In genomic region chr18:36139251-36139650, GRCh38 we compare ENCODE assay signal across 13 cellular contexts.
"Had no signal": no experiment of that assay in that cellular context is flagged by ENCODE, and none has a peak within 500 bp of the region (broad histone marks: within the 10 kb centered on the region; RNA-seq: fewer than 3 reads in every experiment).

No MANE protein-coding gene starts in this region.

- H3K9me3 Mint-ChIP-seq: activated T-helper 2 cell treated with anti-CD3 and anti-CD28 coated beads, Interferon-gamma antibody, Interleukin-2, Interleukin-4, amounts not matched to agents 10 μg/mL and 5 μg/mL and 100 μg/mL, durations not matched to agents 14 hours and 24 hours and 36 hours; endodermal cell; mesothelial cell of epicardium; neural crest cell; stimulated activated naive CD8-positive, alpha-beta T cell treated with anti-CD3 and anti-CD28 coated beads, Interleukin-15, Interleukin-2, amounts not matched to agents 100 ng/mL and 50 ng/mL, for 24 hours had no signal

- H3K27me3 Mint-ChIP-seq: stimulated activated naive CD8-positive, alpha-beta T cell treated with anti-CD3 and anti-CD28 coated beads, Interleukin-15, Interleukin-2, amounts not matched to agents 100 ng/mL and 50 ng/mL, for 24 hours had no signal

- H3K4me3 Mint-ChIP-seq: endodermal cell; mesothelial cell of epicardium; neural crest cell; stimulated activated naive CD8-positive, alpha-beta T cell treated with anti-CD3 and anti-CD28 coated beads, Interleukin-15, Interleukin-2, amounts not matched to agents 100 ng/mL and 50 ng/mL, for 24 hours had no signal

- H3K27ac Mint-ChIP-seq: activated T-helper 2 cell treated with anti-CD3 and anti-CD28 coated beads, Interferon-gamma antibody, Interleukin-2, Interleukin-4, amounts not matched to agents 10 μg/mL and 5 μg/mL and 100 μg/mL, durations not matched to agents 14 hours and 24 hours and 36 hours; endodermal cell; mesothelial cell of epicardium; stimulated activated naive CD8-positive, alpha-beta T cell treated with anti-CD3 and anti-CD28 coated beads, Interleukin-15, Interleukin-2, amounts not matched to agents 100 ng/mL and 50 ng/mL, for 24 hours had no signal

- DNase-seq: activated CD4-positive, alpha-beta T cell treated with anti-CD3 and anti-CD28 coated beads for 1 hour; activated CD4-positive, alpha-beta T cell treated with anti-CD3 and anti-CD28 coated beads, Interleukin-2, amount 50 U/mL, for 4 hours; activated naive CD4-positive, alpha-beta T cell treated with anti-CD3 and anti-CD28 coated beads, Interleukin-2, amount 50 U/mL, for 16 hours; dorsolateral prefrontal cortex; endodermal cell; head of caudate nucleus; left colon; right lobe of liver; upper lobe of right lung had no signal

- H3K4me1 Mint-ChIP-seq: endodermal cell, mesothelial cell of epicardium, neural crest cell had no signal

- ATAC-seq: left colon, right lobe of liver, upper lobe of right lung had no signal
